1 cellular context compared by ENCODE assay signal in genomic region chr11:19243143-19243542, GRCh38.
TF ChIP-seq lines count a peak whose summit lies in the region.

No MANE protein-coding gene starts in this region.

TF ChIP-seq in GM12878, 131 proteins besides CTCF, POLR2A, EP300 and RAD21 (continued from another document):
- TF ChIP-seq, protein P1, sequence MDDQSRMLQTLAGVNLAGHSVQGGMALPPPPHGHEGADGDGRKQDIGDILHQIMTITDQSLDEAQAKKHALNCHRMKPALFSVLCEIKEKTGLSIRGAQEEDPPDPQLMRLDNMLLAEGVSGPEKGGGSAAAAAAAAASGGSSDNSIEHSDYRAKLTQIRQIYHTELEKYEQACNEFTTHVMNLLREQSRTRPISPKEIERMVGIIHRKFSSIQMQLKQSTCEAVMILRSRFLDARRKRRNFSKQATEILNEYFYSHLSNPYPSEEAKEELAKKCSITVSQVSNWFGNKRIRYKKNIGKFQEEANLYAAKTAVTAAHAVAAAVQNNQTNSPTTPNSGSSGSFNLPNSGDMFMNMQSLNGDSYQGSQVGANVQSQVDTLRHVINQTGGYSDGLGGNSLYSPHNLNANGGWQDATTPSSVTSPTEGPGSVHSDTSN (IDR thresholded peaks at IDR 0.05; ENCODE audit: insufficient replicate concordance, low read depth, low read length) = peak; percentile 44
- TF ChIP-seq PKNOX1 (IDR thresholded peaks at IDR 0.05) (peak; percentile 78), NRF1 (conservative IDR thresholded peaks at IDR 0.05; ENCODE audit: low read depth, low read length) (no peak), POU2F2 (IDR thresholded peaks at IDR 0.05; ENCODE audit: borderline replicate concordance, low read depth, low read length) (no peak), CREM (IDR thresholded peaks at IDR 0.05; ENCODE audit: low read depth) (no peak)
